Comparison of ENCODE assay signal across 6 cellular contexts in the genomic region with DNA sequence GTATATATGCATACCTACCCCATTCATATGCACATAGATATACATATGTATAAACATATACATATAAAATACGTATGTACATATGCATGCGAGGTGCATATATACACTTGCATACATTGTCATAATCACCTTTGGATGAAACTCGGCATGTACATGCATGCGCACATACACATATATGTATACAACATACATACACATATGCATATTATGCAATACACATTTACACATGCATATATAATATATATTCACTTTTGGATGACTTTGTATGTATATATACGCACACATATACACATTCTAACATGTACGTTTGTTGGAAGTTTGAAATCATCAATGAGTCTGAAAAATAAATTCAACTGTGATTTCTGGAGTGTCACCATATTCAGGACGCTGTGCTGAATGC.
"Had no signal": no experiment of that assay in that cellular context is flagged by ENCODE, and none has a peak within 500 bp of the region (broad histone marks: within the 10 kb centered on the region; RNA-seq: fewer than 3 reads in every experiment).

No MANE protein-coding gene starts in this region.

- H3K27ac ChIP-seq: HL-60, KMS-11 had no signal

- H3K9ac ChIP-seq: KMS-11 had no signal

- H3K4me2 ChIP-seq: KMS-11 had no signal

- ATAC-seq: HepG2, K562 had no signal

- H3K4me3 ChIP-seq: K562 had no signal

- DNase-seq: KBM-7, KG1 had no signal
